Comparison of ENCODE assay signal across 22 cellular contexts in the genomic region with DNA sequence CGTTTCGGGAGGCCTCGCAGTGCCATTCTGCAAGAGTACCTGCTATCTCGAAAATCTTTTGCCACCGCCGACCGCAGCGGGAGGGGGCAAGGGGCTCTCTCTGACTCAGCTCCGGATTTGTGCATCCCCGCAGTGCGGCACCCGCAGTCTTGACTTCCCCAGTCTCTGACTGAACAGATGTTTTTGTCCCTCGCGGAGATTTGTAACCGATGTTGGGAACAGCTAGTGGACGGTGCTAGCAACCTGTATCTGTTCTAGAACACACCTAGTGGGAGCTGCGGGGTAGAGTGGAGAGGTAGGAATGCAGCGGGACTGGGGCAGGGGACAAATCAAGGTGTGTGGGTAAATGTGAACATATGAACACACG. TPM values are rescaled to one million over a fixed set of nuclear protein-coding genes. Genes with fewer than 3 reads are reported as not detected.
A peak's percentile ranks its signal among the peaks of the same experiment; 100 is the strongest.
DNase-seq lines count a peak whose midpoint lies in the region; ATAC-seq, FAIRE-seq and TF ChIP-seq lines count a peak whose summit lies in the region.
"Had no signal": no experiment of that assay in that cellular context is flagged by ENCODE, and none has a peak within 500 bp of the region (broad histone marks: within the 10 kb centered on the region; RNA-seq: fewer than 3 reads in every experiment).

No MANE protein-coding gene starts in this region.

- peak overlapping the region; percentile 22 for H3K4me2 ChIP-seq in smooth muscle cell

- H4K20me1 ChIP-seq in smooth muscle cell (ENCODE audit: low read depth) = no peaks in the 10 kb centered on the region

- H2AFZ ChIP-seq in smooth muscle cell (ENCODE audit: low read depth) = no peak overlapping the region

- H3K36me3 Mint-ChIP-seq in activated naive CD4-positive, alpha-beta T cell treated with anti-CD3 and anti-CD28 coated beads, Interleukin-2, amount 10 ng/mL, durations not matched to agents 7 days and 5 days = peaks cover 2% of the 10 kb centered on the region
- H3K36me3 Mint-ChIP-seq in activated T-helper 17 cell treated with anti-CD3 and anti-CD28 coated beads, Interleukin-2, amount 50 U/mL, for 72 hours (ENCODE audit: low read depth) = peaks cover 15% of the 10 kb centered on the region
- H3K36me3 Mint-ChIP-seq: CD8-positive, alpha-beta T cell had no signal

- H3K27me3 ChIP-seq in iPS-20b (ENCODE audit: insufficient read depth, low read length) (peaks cover 89% of the 10 kb centered on the region), smooth muscle cell (ENCODE audit: low read depth) (peaks cover 97% of the 10 kb centered on the region), small intestine (ENCODE audit: control insufficient read depth in 2 of 2, insufficient read depth in 2 of 2, low read length in 2 of 2) (peaks cover 4 to 54% of the 10 kb centered on the region in 2 donors)

- peaks cover 2% of the 10 kb centered on the region for H3K9me3 Mint-ChIP-seq in activated naive CD4-positive, alpha-beta T cell treated with anti-CD3 and anti-CD28 coated beads, Interleukin-2, amount 10 ng/mL, durations not matched to agents 7 days and 5 days
- H3K9me3 Mint-ChIP-seq in activated T-helper 17 cell treated with anti-CD3 and anti-CD28 coated beads, Interleukin-2, amount 50 U/mL, for 72 hours = no peaks in the 10 kb centered on the region
- H3K9me3 Mint-ChIP-seq: CD8-positive, alpha-beta T cell had no signal

- FAIRE-seq in small intestine (lab: Jason Lieb, UNC) = no peak
- FAIRE-seq: HTR-8/SVneo had no signal

- H3K27ac Mint-ChIP-seq in activated naive CD4-positive, alpha-beta T cell treated with anti-CD3 and anti-CD28 coated beads, Interleukin-2, amount 10 ng/mL, durations not matched to agents 7 days and 5 days = peak overlapping the region; percentile 72
- no peak overlapping the region for H3K27ac Mint-ChIP-seq in activated T-helper 17 cell treated with anti-CD3 and anti-CD28 coated beads, Interleukin-2, amount 50 U/mL, for 72 hours
- H3K27ac Mint-ChIP-seq: CD8-positive, alpha-beta T cell had no signal

- 8% methylated on average over 16 of the region's 19 CpGs for WGBS in smooth muscle cell (ENCODE audit: low lambda C conversion rate)
- 3 to 9% (median 5%) methylated on average over 19 of the region's 19 CpGs for WGBS in small intestine, 3 donors

- no peaks in the 10 kb centered on the region for H3K79me2 ChIP-seq in smooth muscle cell (ENCODE audit: low read depth)

- peaks cover 7% of the 10 kb centered on the region for H3K4me1 Mint-ChIP-seq in activated naive CD4-positive, alpha-beta T cell treated with anti-CD3 and anti-CD28 coated beads, Interleukin-2, amount 10 ng/mL, durations not matched to agents 7 days and 5 days
- H3K4me1 Mint-ChIP-seq in activated T-helper 17 cell treated with anti-CD3 and anti-CD28 coated beads, Interleukin-2, amount 50 U/mL, for 72 hours = no peaks in the 10 kb centered on the region

- H3K4me3 Mint-ChIP-seq in activated naive CD4-positive, alpha-beta T cell treated with anti-CD3 and anti-CD28 coated beads, Interleukin-2, amount 10 ng/mL, durations not matched to agents 7 days and 5 days = no peak overlapping the region
- peak overlapping the region; percentile 16 for H3K4me3 Mint-ChIP-seq in activated T-helper 17 cell treated with anti-CD3 and anti-CD28 coated beads, Interleukin-2, amount 50 U/mL, for 72 hours
- H3K4me3 Mint-ChIP-seq: CD8-positive, alpha-beta T cell had no signal

- no peaks in the 10 kb centered on the region for H3F3A ChIP-seq in smooth muscle cell (ENCODE audit: low read depth)

- H3K9ac ChIP-seq in iPS-20b (ENCODE audit: low read depth, low read length) (no peak overlapping the region), smooth muscle cell (ENCODE audit: low read depth) (no peak overlapping the region)

- ATAC-seq in activated T-helper 17 cell treated with anti-CD3 and anti-CD28 coated beads, Interleukin-2, amount 50 U/mL, for 72 hours (replicated peaks) = no peak
- ATAC-seq: CD8-positive, alpha-beta T cell had no signal

- H3K27me3 Mint-ChIP-seq in activated naive CD4-positive, alpha-beta T cell treated with anti-CD3 and anti-CD28 coated beads, Interleukin-2, amount 10 ng/mL, durations not matched to agents 7 days and 5 days = peaks cover 72% of the 10 kb centered on the region
- H3K27me3 Mint-ChIP-seq in activated T-helper 17 cell treated with anti-CD3 and anti-CD28 coated beads, Interleukin-2, amount 50 U/mL, for 72 hours = peaks cover 79% of the 10 kb centered on the region

- H3K9me3 ChIP-seq in iPS-20b (ENCODE audit: insufficient read depth, low read depth, low read length) (no peaks in the 10 kb centered on the region), smooth muscle cell (replicated peaks; ENCODE audit: low read depth) (no peaks in the 10 kb centered on the region), small intestine (ENCODE audit: control insufficient read depth, low read depth) (no peaks in the 10 kb centered on the region)
- H3K9me3 ChIP-seq: right atrium auricular region had no signal

- H3K4me3 ChIP-seq in iPS-20b (ENCODE audit: low read length) (peak overlapping the region; percentile 62; the same call in 1 of the 2 replicates), smooth muscle cell (no peak overlapping the region), small intestine (ENCODE audit: low read depth in 1 of 2, low read length in 2 of 2) (no peak overlapping the region)

- H3K27ac ChIP-seq in iPS-20b (ENCODE audit: low read length) = no peak overlapping the region
- H3K27ac ChIP-seq in smooth muscle cell (ENCODE audit: low read depth) = no peak overlapping the region
- H3K27ac ChIP-seq in small intestine (ENCODE audit: low read depth in 1 of 2, low read length in 1 of 2) = no peak overlapping the region
- H3K27ac ChIP-seq: brain microvascular endothelial cell, right atrium auricular region, VCaP had no signal

- in situ Hi-C loops in ACHN (cut with HindIII; ENCODE audit: low pct_ligation_motif_present, low pct_unique_long_range_greater_than_20kb, low sequenced_read_pairs) = no loop called here

- CTCF ChIA-PET in activated naive CD4-positive, alpha-beta T cell treated with anti-CD3 and anti-CD28 coated beads, Interleukin-2, amount 10 ng/mL, durations not matched to agents 7 days and 5 days (lab: Charles Lee) = interaction anchor here (0.6 to 1.3 kb wide), 3 partner anchors 9 to 64 kb away, joined by 3 to 4 read pairs (median 4); a partner anchor contains a TSS

- DNase-seq in activated naive CD4-positive, alpha-beta T cell treated with anti-CD3 and anti-CD28 coated beads, Interleukin-2, amount 10 ng/mL, durations not matched to agents 7 days and 5 days = no peak
- DNase-seq in activated naive CD4-positive, alpha-beta T cell treated with Interleukin-2 at 50 U/mL for 16 hours = no peak
- no peak for DNase-seq in smooth muscle cell (lab: John Stamatoyannopoulos, UW; ENCODE audit: unreplicated experiment)
- DNase-seq in small intestine = no peak
- DNase-seq in NCI-H774 (lab: John Stamatoyannopoulos, UW) = no peak
- no peak for DNase-seq in ACHN
- DNase-seq: activated effector memory CD4-positive, alpha-beta T cell treated with anti-CD3 and anti-CD28 coated beads, Interleukin-2, amount 50 U/mL, for 16 hours; brain microvascular endothelial cell; CD8-positive, alpha-beta T cell; DMS79; islet precursor cell; mesenchymal stem cell; NCI-H1694 treated with DMSO at 0.1 percent for 48 hours; NCI-H345; RPMI8226; SW 1271 had no signal

- H3K4me1 ChIP-seq in iPS-20b (ENCODE audit: insufficient read depth, low read length) (peaks cover 13% of the 10 kb centered on the region; the same call in 1 of the 2 replicates), smooth muscle cell (ENCODE audit: low read depth) (peaks cover 7% of the 10 kb centered on the region), small intestine (ENCODE audit: control insufficient read depth in 2 of 2, insufficient read depth in 1 of 2, low read depth in 1 of 2, low read length in 1 of 2) (no peaks in the 10 kb centered on the region)

- no peaks in the 10 kb centered on the region for H3K36me3 ChIP-seq in iPS-20b (ENCODE audit: insufficient read depth, low read depth, low read length)
- no peaks in the 10 kb centered on the region for H3K36me3 ChIP-seq in smooth muscle cell (ENCODE audit: low read depth)
- no peaks in the 10 kb centered on the region for H3K36me3 ChIP-seq in small intestine (ENCODE audit: control insufficient read depth in 2 of 2, insufficient read depth in 2 of 2, low read length in 2 of 2)
- H3K36me3 ChIP-seq: brain microvascular endothelial cell, right atrium auricular region had no signal

- TF ChIP-seq CTCF in smooth muscle cell (IDR thresholded peaks at IDR 0.05; ENCODE audit: borderline replicate concordance, insufficient read depth, poor library complexity, severe bottlenecking) = no peak

RNA-seq across cellular contexts. Expression of a gene that starts 17.2 kb away (rescaled TPM):
- not detected for total RNA-seq in activated T-helper 17 cell treated with anti-CD3 and anti-CD28 coated beads, Interleukin-2, amount 50 U/mL, for 72 hours
- total RNA-seq in smooth muscle cell = not detected in 2 replicates
- polyA plus RNA-seq in smooth muscle cell (not detected in 2 replicates), small intestine (not detected)
- total RNA-seq: CD8-positive, alpha-beta T cell; dermis microvascular lymphatic vessel endothelial cell; right atrium auricular region had no signal
